Comparison of ENCODE assay signal across 10 cellular contexts in genomic region chr17:77443743-77444260, GRCh38.
DNase-seq lines count a peak whose midpoint lies in the region; ATAC-seq and TF ChIP-seq lines count a peak whose summit lies in the region.
"Had no signal": no experiment of that assay in that cellular context is flagged by ENCODE, and none has a peak within 500 bp of the region (broad histone marks: within the 10 kb centered on the region; RNA-seq: fewer than 3 reads in every experiment).

No MANE protein-coding gene starts in this region.

- no peaks in the 10 kb centered on the region for H3K9me3 Mint-ChIP-seq in activated naive CD8-positive, alpha-beta T cell treated with anti-CD3 and anti-CD28 coated beads for 36 hours
- peaks cover 0 to 9% (median 0%) of the 10 kb centered on the region in 11 donors for H3K9me3 Mint-ChIP-seq in naive thymus-derived CD4-positive, alpha-beta T cell

- peaks cover 15% of the 10 kb centered on the region for H3K36me3 Mint-ChIP-seq in activated naive CD8-positive, alpha-beta T cell treated with anti-CD3 and anti-CD28 coated beads for 36 hours
- peaks cover 0 to 27% (median 0%) of the 10 kb centered on the region in 5 donors for H3K36me3 Mint-ChIP-seq in naive thymus-derived CD4-positive, alpha-beta T cell

- TF ChIP-seq CTCF in left ventricle myocardium inferior (IDR thresholded peaks at IDR 0.05; ENCODE audit: borderline replicate concordance) = no peak
- TF ChIP-seq CTCF in right atrium auricular region (IDR thresholded peaks at IDR 0.05) = no peak

- H3K9me3 ChIP-seq in left ventricle myocardium inferior (replicated peaks) = no peaks in the 10 kb centered on the region
- no peaks in the 10 kb centered on the region for H3K9me3 ChIP-seq in right atrium auricular region
- no peaks in the 10 kb centered on the region for H3K9me3 ChIP-seq in naive thymus-derived CD4-positive, alpha-beta T cell (ENCODE audit: control insufficient read depth in 2 of 3, low read length in 3 of 3)
- H3K9me3 ChIP-seq: testis had no signal

- H3K4me3 Mint-ChIP-seq in activated naive CD8-positive, alpha-beta T cell treated with anti-CD3 and anti-CD28 coated beads for 36 hours = peak overlapping the region; percentile 62
- peak overlapping the region; percentile 77 to 98 (median 86) for H3K4me3 Mint-ChIP-seq in naive thymus-derived CD4-positive, alpha-beta T cell

- DNase-seq in left ventricle myocardium inferior = no peak
- no peak for DNase-seq in right atrium auricular region (ENCODE audit: low spot score)
- DNase-seq in activated naive CD8-positive, alpha-beta T cell treated with anti-CD3 and anti-CD28 coated beads for 36 hours = no peak
- no peak for DNase-seq in naive thymus-derived CD4-positive, alpha-beta T cell
- no peak for DNase-seq in LoVo (ENCODE audit: low spot score)
- no peak for DNase-seq in DMS 273 (lab: John Stamatoyannopoulos, UW; ENCODE audit: unreplicated experiment)
- DNase-seq: NCI-H1092 treated with DMSO at 0.1 percent for 48 hours had no signal

- H3K27me3 ChIP-seq in left ventricle myocardium inferior (ENCODE audit: low read depth) (no peaks in the 10 kb centered on the region), right atrium auricular region (no peaks in the 10 kb centered on the region)
- H3K27me3 ChIP-seq in naive thymus-derived CD4-positive, alpha-beta T cell (ENCODE audit: control insufficient read depth in 2 of 2, insufficient read depth in 2 of 2, low read length in 2 of 2) = no peaks in the 10 kb centered on the region
- H3K27me3 ChIP-seq: testis had no signal

- H3K36me3 ChIP-seq in left ventricle myocardium inferior = no peaks in the 10 kb centered on the region
- no peaks in the 10 kb centered on the region for H3K36me3 ChIP-seq in right atrium auricular region
- H3K36me3 ChIP-seq in naive thymus-derived CD4-positive, alpha-beta T cell (ENCODE audit: control insufficient read depth in 2 of 3, insufficient read depth in 3 of 3, low read length in 3 of 3) = no peaks in the 10 kb centered on the region
- H3K36me3 ChIP-seq in urinary bladder (ENCODE audit: insufficient read depth) = no peaks in the 10 kb centered on the region

- intact Hi-C loops in left ventricle myocardium inferior (cut with micrococcal nuclease) = no loop called here
- intact Hi-C loops in naive thymus-derived CD4-positive, alpha-beta T cell (cut with micrococcal nuclease) = loop anchor here (5.0 to 10.0 kb wide), 4 partner anchors 112 to 1311 kb away; partner anchors contain the start of genes MFSD11 (in 1 of the 2) and SRSF2 (in 1 of the 2)

- 76% methylated on average over 8 of the region's 8 CpGs for WGBS in urinary bladder

- no peak overlapping the region for H3K4me3 ChIP-seq in left ventricle myocardium inferior
- H3K4me3 ChIP-seq in right atrium auricular region = no peak overlapping the region
- peak overlapping the region; percentile 36 for H3K4me3 ChIP-seq in naive thymus-derived CD4-positive, alpha-beta T cell (ENCODE audit: low read length)
- no peak overlapping the region for H3K4me3 ChIP-seq in urinary bladder (ENCODE audit: low read depth, low read length)
- H3K4me3 ChIP-seq: testis had no signal

- CTCF ChIA-PET in naive thymus-derived CD4-positive, alpha-beta T cell (lab: Charles Lee) = interaction anchor here (0.8 to 4.6 kb wide), 6 partner anchors 9 to 22 kb away, joined by 3 to 21 read pairs (median 4); no protein-coding TSS in a partner anchor

- H3K4me1 Mint-ChIP-seq in activated naive CD8-positive, alpha-beta T cell treated with anti-CD3 and anti-CD28 coated beads for 36 hours = peaks cover 90% of the 10 kb centered on the region
- H3K4me1 Mint-ChIP-seq in naive thymus-derived CD4-positive, alpha-beta T cell = peaks cover 74 to 100% (median 93%) of the 10 kb centered on the region in 7 donors

- H3K27me3 Mint-ChIP-seq in activated naive CD8-positive, alpha-beta T cell treated with anti-CD3 and anti-CD28 coated beads for 36 hours = no peaks in the 10 kb centered on the region
- no peaks in the 10 kb centered on the region for H3K27me3 Mint-ChIP-seq in naive thymus-derived CD4-positive, alpha-beta T cell

- H3K27ac ChIP-seq in left ventricle myocardium inferior (replicated peaks) = peak overlapping the region; percentile 88
- no peak overlapping the region for H3K27ac ChIP-seq in right atrium auricular region
- H3K27ac ChIP-seq in naive thymus-derived CD4-positive, alpha-beta T cell (ENCODE audit: low read depth, low read length) = peak overlapping the region; percentile 92
- peak overlapping the region; percentile 49 for H3K27ac ChIP-seq in urinary bladder (ENCODE audit: low read depth)

- no peak for ATAC-seq in naive thymus-derived CD4-positive, alpha-beta T cell
- ATAC-seq in HG03097 (IDR thresholded peaks at IDR 0.05; ENCODE audit: low FRiP score, unreplicated experiment) = no peak

- peak overlapping the region; percentile 94 for H3K27ac Mint-ChIP-seq in activated naive CD8-positive, alpha-beta T cell treated with anti-CD3 and anti-CD28 coated beads for 36 hours
- peak overlapping the region; percentile 93 to 100 (median 99) for H3K27ac Mint-ChIP-seq in naive thymus-derived CD4-positive, alpha-beta T cell

- H3K4me1 ChIP-seq in left ventricle myocardium inferior (peaks cover 84% of the 10 kb centered on the region), right atrium auricular region (peaks cover 0 to 67% of the 10 kb centered on the region in 2 donors), urinary bladder (ENCODE audit: insufficient read depth) (peaks cover 2% of the 10 kb centered on the region)
- H3K4me1 ChIP-seq in naive thymus-derived CD4-positive, alpha-beta T cell (ENCODE audit: control insufficient read depth in 2 of 2, insufficient read depth in 2 of 2, low read length in 2 of 2) = peaks cover 92 to 93% of the 10 kb centered on the region in 2 donors

- POLR2A ChIA-PET in naive thymus-derived CD4-positive, alpha-beta T cell (lab: Charles Lee) = interaction anchor here (0.6 to 66.9 kb wide), 14 partner anchors 18 to 910 kb away, joined by 3 to 3353 read pairs (median 7); partner anchors contain the start of genes TMC8 and TNRC6C

Comparison
In these comparisons a context has a peak if more than half of its experiments do, and no peak if none do; other contexts are left out.
1. H3K27ac ChIP-seq: peak in left ventricle myocardium inferior (single experiment), naive thymus-derived CD4-positive, alpha-beta T cell (single experiment) and urinary bladder (single experiment); none in right atrium auricular region (0 of 2).